Comparison of ENCODE assay signal across 19 cellular contexts in genomic region chr16:84559311-84559932, GRCh38. TPM values are rescaled to one million over a fixed set of nuclear protein-coding genes. Genes with fewer than 3 reads are reported as not detected.
A peak's percentile ranks its signal among the peaks of the same experiment; 100 is the strongest.
DNase-seq lines count a peak whose midpoint lies in the region; ATAC-seq and TF ChIP-seq lines count a peak whose summit lies in the region.
"Had no signal": no experiment of that assay in that cellular context is flagged by ENCODE, and none has a peak within 500 bp of the region (broad histone marks: within the 10 kb centered on the region; RNA-seq: fewer than 3 reads in every experiment).

No MANE protein-coding gene starts in this region.

- TF ChIP-seq CTCF in type B pancreatic cell (conservative IDR thresholded peaks at IDR 0.05) (no peak), upper lobe of left lung (IDR thresholded peaks at IDR 0.05) (no peak), adrenal gland (IDR thresholded peaks at IDR 0.05) (no peak)

- no peaks in the 10 kb centered on the region for H3K9me3 Mint-ChIP-seq in activated naive CD8-positive, alpha-beta T cell (ENCODE audit: low read depth)
- no peaks in the 10 kb centered on the region for H3K9me3 Mint-ChIP-seq in activated naive CD8-positive, alpha-beta T cell treated with anti-CD3 and anti-CD28 coated beads, Interleukin-2, amount 50 U/mL, for 24 hours
- H3K9me3 Mint-ChIP-seq in type B pancreatic cell: no peaks in the 10 kb centered on the region
- H3K9me3 Mint-ChIP-seq: activated naive CD8-positive, alpha-beta T cell treated with anti-CD3 and anti-CD28 coated beads, Interleukin-2, amount 10 ng/mL, durations not matched to agents 7 days and 5 days; central memory CD8-positive, alpha-beta T cell had no signal

- no peaks in the 10 kb centered on the region for H3K36me3 Mint-ChIP-seq in activated naive CD8-positive, alpha-beta T cell
- peaks cover 8% of the 10 kb centered on the region for H3K36me3 Mint-ChIP-seq in activated naive CD8-positive, alpha-beta T cell treated with anti-CD3 and anti-CD28 coated beads, Interleukin-2, amount 50 U/mL, for 24 hours (ENCODE audit: low read depth)
- no peaks in the 10 kb centered on the region for H3K36me3 Mint-ChIP-seq in type B pancreatic cell

- H3K4me3 ChIP-seq in upper lobe of left lung (no peak overlapping the region), adrenal gland (no peak overlapping the region)
- H3K4me3 ChIP-seq: GM23248, pancreas had no signal

- no peaks in the 10 kb centered on the region for H3K27me3 ChIP-seq in upper lobe of left lung
- H3K27me3 ChIP-seq in adrenal gland: no peaks in the 10 kb centered on the region
- H3K27me3 ChIP-seq: pancreas had no signal

- intact Hi-C loops in adrenal gland (cut with DNase I): no loop called here

- no peak for ATAC-seq in activated naive CD8-positive, alpha-beta T cell treated with anti-CD3 and anti-CD28 coated beads, Interleukin-2, amount 50 U/mL, for 24 hours
- ATAC-seq in upper lobe of left lung (ENCODE audit: low FRiP score in 2 of 2): no peak
- no peak for ATAC-seq in GM19455 (IDR thresholded peaks at IDR 0.05; ENCODE audit: unreplicated experiment)

- H3K9me3 ChIP-seq in upper lobe of left lung (no peaks in the 10 kb centered on the region), adrenal gland (replicated peaks in 1 of 3) (no peaks in the 10 kb centered on the region)
- H3K9me3 ChIP-seq: pancreas, SK-N-SH had no signal

- H3K27me3 Mint-ChIP-seq in activated naive CD8-positive, alpha-beta T cell: no peaks in the 10 kb centered on the region
- H3K27me3 Mint-ChIP-seq in activated naive CD8-positive, alpha-beta T cell treated with anti-CD3 and anti-CD28 coated beads, Interleukin-2, amount 50 U/mL, for 24 hours: no peaks in the 10 kb centered on the region
- no peaks in the 10 kb centered on the region for H3K27me3 Mint-ChIP-seq in type B pancreatic cell
- H3K27me3 Mint-ChIP-seq: activated naive CD8-positive, alpha-beta T cell treated with anti-CD3 and anti-CD28 coated beads, Interleukin-2, amount 10 ng/mL, durations not matched to agents 7 days and 5 days; central memory CD8-positive, alpha-beta T cell had no signal

- H3K36me3 ChIP-seq in upper lobe of left lung: peaks cover 0 to 3% (median 0%) of the 10 kb centered on the region in 4 donors
- H3K36me3 ChIP-seq in adrenal gland (replicated peaks in 1 of 2): no peaks in the 10 kb centered on the region
- H3K36me3 ChIP-seq: pancreas had no signal

- H3K4me1 ChIP-seq in upper lobe of left lung: no peaks in the 10 kb centered on the region
- no peaks in the 10 kb centered on the region for H3K4me1 ChIP-seq in adrenal gland (replicated peaks in 1 of 2)
- H3K4me1 ChIP-seq: pancreas had no signal

- no peak for TF ChIP-seq EP300 in upper lobe of left lung (IDR thresholded peaks at IDR 0.05)

- H3K4me3 Mint-ChIP-seq in activated naive CD8-positive, alpha-beta T cell: no peak overlapping the region
- H3K4me3 Mint-ChIP-seq in activated naive CD8-positive, alpha-beta T cell treated with anti-CD3 and anti-CD28 coated beads, Interleukin-2, amount 50 U/mL, for 24 hours: no peak overlapping the region
- no peak overlapping the region for H3K4me3 Mint-ChIP-seq in type B pancreatic cell
- H3K4me3 Mint-ChIP-seq: activated naive CD8-positive, alpha-beta T cell treated with anti-CD3 and anti-CD28 coated beads, Interleukin-2, amount 10 ng/mL, durations not matched to agents 7 days and 5 days; central memory CD8-positive, alpha-beta T cell had no signal

- no peak overlapping the region for H3K27ac ChIP-seq in upper lobe of left lung
- no peak overlapping the region for H3K27ac ChIP-seq in adrenal gland
- H3K27ac ChIP-seq: GM23248, pancreas, VCaP had no signal

- H3K27ac Mint-ChIP-seq in activated naive CD8-positive, alpha-beta T cell: peak overlapping the region; percentile 28
- H3K27ac Mint-ChIP-seq in activated naive CD8-positive, alpha-beta T cell treated with anti-CD3 and anti-CD28 coated beads, Interleukin-2, amount 50 U/mL, for 24 hours: no peak overlapping the region
- H3K27ac Mint-ChIP-seq in type B pancreatic cell: peak overlapping the region; percentile 56
- H3K27ac Mint-ChIP-seq: activated naive CD8-positive, alpha-beta T cell treated with anti-CD3 and anti-CD28 coated beads, Interleukin-2, amount 10 ng/mL, durations not matched to agents 7 days and 5 days had no signal

- H3K4me1 Mint-ChIP-seq in activated naive CD8-positive, alpha-beta T cell (ENCODE audit: low read depth): peaks cover 17% of the 10 kb centered on the region
- H3K4me1 Mint-ChIP-seq in activated naive CD8-positive, alpha-beta T cell treated with anti-CD3 and anti-CD28 coated beads, Interleukin-2, amount 50 U/mL, for 24 hours: peaks cover 25% of the 10 kb centered on the region
- peaks cover 16% of the 10 kb centered on the region for H3K4me1 Mint-ChIP-seq in type B pancreatic cell (ENCODE audit: unreplicated experiment)

- WGBS in upper lobe of left lung, 2 donors: 83 to 93% methylated on average over 3 to 14 of the region's 14 CpGs
- 74 to 90% (median 86%) methylated on average over 9 to 14 of the region's 14 CpGs for WGBS in adrenal gland, 4 donors

- DNase-seq in activated naive CD8-positive, alpha-beta T cell treated with anti-CD3 and anti-CD28 coated beads, Interleukin-2, amount 50 U/mL, for 24 hours: no peak
- peak; percentile 82 for DNase-seq in NCI-H69 (lab: John Stamatoyannopoulos, UW)
- peak; percentile 54 for DNase-seq in iPS-NIHi7 (ENCODE audit: extremely low spot score)
- no peak for DNase-seq in type B pancreatic cell (ENCODE audit: extremely low spot score, unreplicated experiment)
- no peak for DNase-seq in upper lobe of left lung
- no peak for DNase-seq in adrenal gland
- DNase-seq: activated CD8-positive, alpha-beta memory T cell treated with anti-CD3 and anti-CD28 coated beads, Interleukin-2, amount 50 U/mL, for 48 hours; activated naive CD8-positive, alpha-beta T cell treated with anti-CD3 and anti-CD28 coated beads, Interleukin-2, amount 10 ng/mL, durations not matched to agents 7 days and 5 days; GM23248; KBM-7; kidney; midbrain; NCI-H187 treated with DMSO at 0.1 percent for 48 hours; SK-N-SH had no signal

- TF ChIP-seq POLR2A in upper lobe of left lung (IDR thresholded peaks at IDR 0.05) (no peak), adrenal gland (IDR thresholded peaks at IDR 0.05) (no peak)

RNA-seq across cellular contexts. Expression of gene MEAK7, which starts 55.0 kb away (rescaled TPM):
- total RNA-seq in type B pancreatic cell (ENCODE audit: low replicate concordance) (28.5 and 30.3 TPM in 2 replicates), upper lobe of left lung (10 to 100 TPM in 5 of 6 donors, 1 to 10 TPM in 1; 8.5 to 32.8 (median 12.2) TPM), adrenal gland (10 to 100 TPM in 2 of 8 donors, 1 to 10 TPM in 6; 3.6 to 14.1 (median 7.3) TPM)
- polyA plus RNA-seq in adrenal gland: 1 to 10 TPM; 3.8 to 4.2 (median 4.2) TPM

RNA-seq across cellular contexts. Expression of gene COTL1, which starts 58.5 kb away (rescaled TPM):
- total RNA-seq in type B pancreatic cell (ENCODE audit: low replicate concordance) (75.6 and 179 TPM in 2 replicates), upper lobe of left lung (100 to 1,000 TPM in 2 of 6 donors, 10 to 100 TPM in 4; 31.6 to 256 (median 75.6) TPM), adrenal gland (10 to 100 TPM; 30.0 to 93.8 (median 61.8) TPM)
- polyA plus RNA-seq in adrenal gland: 10 to 100 TPM; 45.4 to 54.5 (median 53.0) TPM

Comparison
In these comparisons a context has a peak if more than half of its experiments do, and no peak if none do; other contexts are left out.
1. DNase-seq: peak in NCI-H69 (single experiment) and iPS-NIHi7 (single experiment); none in activated naive CD8-positive, alpha-beta T cell treated with anti-CD3 and anti-CD28 coated beads, Interleukin-2, amount 50 U/mL, for 24 hours (single experiment), type B pancreatic cell (single experiment), upper lobe of left lung (0 of 2) and adrenal gland (0 of 7).